13 cellular contexts compared by ENCODE assay signal in the genomic region with DNA sequence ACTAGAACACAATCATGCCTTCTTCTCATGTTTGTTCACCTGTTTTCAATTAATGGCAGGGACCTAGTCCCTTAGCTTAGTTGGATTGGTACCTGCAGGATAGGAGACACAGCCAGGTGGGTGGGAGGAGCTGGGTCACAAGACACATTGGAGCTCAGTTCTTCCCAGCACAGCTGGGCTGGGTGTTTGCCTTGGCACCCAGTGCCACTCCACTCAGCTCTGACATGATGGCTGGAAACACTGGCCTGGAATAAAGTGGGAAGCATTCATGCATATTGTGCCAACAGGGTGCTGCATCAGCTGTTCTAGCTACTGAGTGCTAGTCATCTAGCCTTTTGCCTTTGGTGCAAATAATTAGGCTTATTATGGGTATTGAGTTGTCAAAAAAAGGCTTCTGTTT.
DNase-seq lines count a peak whose midpoint lies in the region; ATAC-seq, FAIRE-seq and TF ChIP-seq lines count a peak whose summit lies in the region.
"Had no signal": no experiment of that assay in that cellular context is flagged by ENCODE, and none has a peak within 500 bp of the region (broad histone marks: within the 10 kb centered on the region; RNA-seq: fewer than 3 reads in every experiment).

No MANE protein-coding gene starts in this region.

- H3K4me3 ChIP-seq in CD8-positive, alpha-beta T cell (ENCODE audit: low read depth, low read length), result no peak overlapping the region
- H3K4me3 ChIP-seq in KMS-11 (IDR thresholded peaks at IDR 0.05; ENCODE audit: insufficient read depth, low read depth, low read length) (no peak overlapping the region), left lung (no peak overlapping the region)

- no peak for FAIRE-seq in RCC 7860 (lab: Jason Lieb, UNC)
- FAIRE-seq: HTR-8/SVneo had no signal

- peak overlapping the region; percentile 75; the same call in 1 of the 2 replicates for H3K4me2 ChIP-seq in KMS-11

- H3K27me3 Mint-ChIP-seq in CD8-positive, alpha-beta T cell (ENCODE audit: low read depth), result no peaks in the 10 kb centered on the region
- peaks cover 49% of the 10 kb centered on the region for H3K27me3 Mint-ChIP-seq in activated CD4-positive, alpha-beta T cell treated with anti-CD3 and anti-CD28 coated beads, Interleukin-2, amount 10 ng/mL, durations not matched to agents 24 days and 14 days

- no peak for TF ChIP-seq CTCF in CD8-positive, alpha-beta T cell (IDR thresholded peaks at IDR 0.05)
- no peak for TF ChIP-seq CTCF in KMS-11 (conservative IDR thresholded peaks at IDR 0.05; ENCODE audit: low read depth, low read length)
- TF ChIP-seq CTCF in left lung (IDR thresholded peaks at IDR 0.05), result no peak

- no peak overlapping the region for H3K9ac ChIP-seq in KMS-11

- H3K9me3 ChIP-seq in CD8-positive, alpha-beta T cell (ENCODE audit: low read length), result no peaks in the 10 kb centered on the region
- H3K9me3 ChIP-seq in left lung, result no peaks in the 10 kb centered on the region

- H3K79me2 ChIP-seq in KMS-11 (ENCODE audit: insufficient read depth, low read depth), result no peaks in the 10 kb centered on the region; the same call in 1 of the 2 replicates

- H3K36me3 ChIP-seq in CD8-positive, alpha-beta T cell (ENCODE audit: insufficient read depth, low read length), result no peaks in the 10 kb centered on the region
- H3K36me3 ChIP-seq in KMS-11 (ENCODE audit: insufficient read depth) (no peaks in the 10 kb centered on the region), left lung (no peaks in the 10 kb centered on the region)

- no peaks in the 10 kb centered on the region for H3K36me3 Mint-ChIP-seq in CD8-positive, alpha-beta T cell
- H3K36me3 Mint-ChIP-seq in activated CD4-positive, alpha-beta T cell treated with anti-CD3 and anti-CD28 coated beads, Interleukin-2, amount 10 ng/mL, durations not matched to agents 24 days and 14 days (ENCODE audit: low read depth), result no peaks in the 10 kb centered on the region

- intact Hi-C loops in CD8-positive, alpha-beta T cell (cut with DNase I, micrococcal nuclease), result loop anchor here in 1 of 2 experiments (5.0 kb wide), 1 partner anchor 48 kb away; no protein-coding TSS in a partner anchor
- intact Hi-C loops in left lung (cut with DNase I), result no loop called here
- intact Hi-C loops in activated CD4-positive, alpha-beta T cell treated with anti-CD3 and anti-CD28 coated beads, Interleukin-2, amount 10 ng/mL, durations not matched to agents 24 days and 14 days (cut with micrococcal nuclease), result no loop called here

- ATAC-seq in CD8-positive, alpha-beta T cell, result no peak
- peak; percentile 84 for ATAC-seq in left lung
- ATAC-seq: foreskin keratinocyte had no signal

- H3K4me3 Mint-ChIP-seq in CD8-positive, alpha-beta T cell, result no peak overlapping the region
- H3K4me3 Mint-ChIP-seq in activated CD4-positive, alpha-beta T cell treated with anti-CD3 and anti-CD28 coated beads, Interleukin-2, amount 10 ng/mL, durations not matched to agents 24 days and 14 days, result no peak overlapping the region
- H3K4me3 Mint-ChIP-seq: activated naive CD4-positive, alpha-beta T cell treated with anti-CD3 and anti-CD28 coated beads for 36 hours had no signal

- no peak overlapping the region for H2AFZ ChIP-seq in KMS-11 (ENCODE audit: low read depth)

- no peak overlapping the region for H3K27ac ChIP-seq in CD8-positive, alpha-beta T cell (ENCODE audit: low read depth, low read length)
- no peak overlapping the region for H3K27ac ChIP-seq in KMS-11
- H3K27ac ChIP-seq in left lung, result peak overlapping the region in 1 of 2 donors; percentile 91
- H3K27ac ChIP-seq: foreskin keratinocyte had no signal

- CTCF ChIA-PET in CD8-positive, alpha-beta T cell (lab: Charles Lee), result interaction anchor here (2.9 kb wide), 1 partner anchor 23 kb away, joined by 14 read pairs; no protein-coding TSS in a partner anchor

- H3K4me1 ChIP-seq in CD8-positive, alpha-beta T cell (ENCODE audit: insufficient read depth, low read length), result peaks cover 38% of the 10 kb centered on the region
- peaks cover 79% of the 10 kb centered on the region for H3K4me1 ChIP-seq in KMS-11 (ENCODE audit: low read depth, poor library complexity, severe bottlenecking)
- H3K4me1 ChIP-seq in left lung, result peaks cover 0 to 42% of the 10 kb centered on the region in 2 donors

- DNase-seq in CD8-positive, alpha-beta T cell, result no peak
- DNase-seq in NCI-H69 (lab: John Stamatoyannopoulos, UW) (peak; percentile 98), left lung (peak in 1 of 2 donors; percentile 63), RCC 7860 (ENCODE audit: low spot score) (no peak)
- no peak for DNase-seq in stimulated activated CD4-positive, alpha-beta T cell treated with anti-CD3 and anti-CD28 coated beads, Interleukin-4, amount 100 ng/mL, for 4 hours
- no peak for DNase-seq in activated naive CD4-positive, alpha-beta T cell (lab: John Stamatoyannopoulos, UW)
- DNase-seq in activated CD4-positive, alpha-beta T cell treated with anti-CD3 and anti-CD28 coated beads, Interleukin-2, amount 10 ng/mL, durations not matched to agents 24 days and 14 days, result no peak
- DNase-seq: activated CD8-positive, alpha-beta memory T cell treated with anti-CD3 and anti-CD28 coated beads for 24 hours; activated naive CD4-positive, alpha-beta T cell treated with anti-CD3 and anti-CD28 coated beads for 36 hours; foreskin keratinocyte; stimulated activated CD4-positive, alpha-beta T cell treated with anti-CD3 and anti-CD28 coated beads, Interleukin-2, amount 100 ng/mL, for 48 hours had no signal

- peaks cover 41% of the 10 kb centered on the region for H3K4me1 Mint-ChIP-seq in CD8-positive, alpha-beta T cell (ENCODE audit: low read depth)
- peaks cover 30% of the 10 kb centered on the region for H3K4me1 Mint-ChIP-seq in activated CD4-positive, alpha-beta T cell treated with anti-CD3 and anti-CD28 coated beads, Interleukin-2, amount 10 ng/mL, durations not matched to agents 24 days and 14 days

- peak overlapping the region; percentile 29 for H3K27ac Mint-ChIP-seq in CD8-positive, alpha-beta T cell
- H3K27ac Mint-ChIP-seq in activated CD4-positive, alpha-beta T cell treated with anti-CD3 and anti-CD28 coated beads, Interleukin-2, amount 10 ng/mL, durations not matched to agents 24 days and 14 days, result no peak overlapping the region
- H3K27ac Mint-ChIP-seq: activated naive CD4-positive, alpha-beta T cell treated with anti-CD3 and anti-CD28 coated beads for 36 hours had no signal

- no peaks in the 10 kb centered on the region for H4K20me1 ChIP-seq in KMS-11 (ENCODE audit: insufficient read depth)

- no peaks in the 10 kb centered on the region for H3K27me3 ChIP-seq in CD8-positive, alpha-beta T cell (ENCODE audit: insufficient read depth, low read length)
- H3K27me3 ChIP-seq in KMS-11 (ENCODE audit: insufficient read depth, low read depth) (no peaks in the 10 kb centered on the region), left lung (no peaks in the 10 kb centered on the region)
- H3K27me3 ChIP-seq: foreskin keratinocyte had no signal

- POLR2A ChIA-PET in CD8-positive, alpha-beta T cell (lab: Charles Lee), result interaction anchor here (0.6 kb wide), 1 partner anchor 51 kb away, joined by 4 read pairs; no protein-coding TSS in a partner anchor

- H3K9me3 Mint-ChIP-seq in CD8-positive, alpha-beta T cell, result no peaks in the 10 kb centered on the region
- peaks cover 8% of the 10 kb centered on the region for H3K9me3 Mint-ChIP-seq in activated CD4-positive, alpha-beta T cell treated with anti-CD3 and anti-CD28 coated beads, Interleukin-2, amount 10 ng/mL, durations not matched to agents 24 days and 14 days
- H3K9me3 Mint-ChIP-seq: activated naive CD4-positive, alpha-beta T cell treated with anti-CD3 and anti-CD28 coated beads for 36 hours had no signal
